27 cellular contexts compared by ENCODE assay signal in the genomic region with DNA sequence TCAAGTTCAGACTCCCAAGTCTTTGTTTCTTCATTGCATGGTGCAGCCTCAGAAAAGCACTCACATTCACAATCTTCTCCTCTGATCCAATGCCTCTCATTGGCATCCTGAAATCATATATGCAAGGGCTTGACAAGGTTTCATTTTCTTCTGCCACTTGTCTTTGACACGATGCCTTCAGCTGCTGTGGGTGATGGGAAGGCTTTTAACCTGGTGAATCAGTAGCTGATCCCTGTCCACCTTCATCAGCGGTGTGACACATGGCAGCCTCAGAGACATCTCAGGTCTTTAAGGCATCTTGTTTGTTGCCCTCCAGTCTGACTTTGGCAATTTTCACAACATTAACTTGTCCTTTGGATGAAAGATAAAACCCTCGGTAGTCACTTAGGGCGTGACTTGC.
"Had no signal": no experiment of that assay in that cellular context is flagged by ENCODE, and none has a peak within 500 bp of the region (broad histone marks: within the 10 kb centered on the region; RNA-seq: fewer than 3 reads in every experiment).

No MANE protein-coding gene starts in this region.

- H3K27ac ChIP-seq: neutrophil, parathyroid adenoma, psoas muscle, right lobe of liver, sigmoid colon, suprapubic skin, testis, tibial artery, transverse colon, upper lobe of right lung, uterus had no signal

- H3K79me2 ChIP-seq: parathyroid adenoma had no signal

- ATAC-seq: naive thymus-derived CD4-positive, alpha-beta T cell; natural killer cell; psoas muscle; right cardiac atrium; right lobe of liver; stimulated activated memory B cell treated with anti-CD40 and anti-IgM and Interleukin-4, amounts not matched to agents 10 μg/mL and 1 μg/mL and 100 μg/mL, for 72 hours; stimulated activated naive CD8-positive, alpha-beta T cell treated with anti-CD3 and anti-CD28 coated beads, Interleukin-15, amount 100 ng/mL, for 72 hours; stimulated activated naive CD8-positive, alpha-beta T cell treated with anti-CD3 and anti-CD28 coated beads, Interleukin-15, Interleukin-2, amounts not matched to agents 100 U/mL and 50 U/mL, for 24 hours; upper lobe of right lung had no signal

- DNase-seq: naive thymus-derived CD4-positive, alpha-beta T cell; natural killer cell; nucleus accumbens; posterior cingulate gyrus; psoas muscle; right cardiac atrium; right lobe of liver; sigmoid colon; small intestine; stimulated activated CD4-positive, alpha-beta T cell treated with anti-CD3 and anti-CD28 coated beads, Interleukin-15, amount 100 ng/mL, for 24 hours; stimulated activated CD4-positive, alpha-beta T cell treated with anti-CD3 and anti-CD28 coated beads, Interleukin-2, amount 100 ng/mL, for 24 hours; stimulated activated CD4-positive, alpha-beta T cell treated with anti-CD3 and anti-CD28 coated beads, Interleukin-2, amount 100 ng/mL, for 48 hours; stimulated activated CD4-positive, alpha-beta T cell treated with anti-CD3 and anti-CD28 coated beads, Interleukin-4, amount 100 ng/mL, for 24 hours; stimulated activated CD8-positive, alpha-beta memory T cell treated with anti-CD3 and anti-CD28 coated beads, Interleukin-4, amount 100 ng/mL, for 48 hours; stimulated activated naive CD4-positive, alpha-beta T cell; stimulated activated naive CD8-positive, alpha-beta T cell treated with anti-CD3 and anti-CD28 coated beads, Interleukin-15, amount 100 ng/mL, for 72 hours; stimulated activated naive CD8-positive, alpha-beta T cell treated with anti-CD3 and anti-CD28 coated beads, Interleukin-15, Interleukin-2, amounts not matched to agents 100 U/mL and 50 U/mL, for 24 hours; substantia nigra; testis; tibial artery; transverse colon; upper lobe of right lung; uterus had no signal

- H3K4me3 ChIP-seq: psoas muscle, right lobe of liver, sigmoid colon, suprapubic skin, testis, tibial artery, transverse colon, upper lobe of right lung, uterus had no signal

- H3K27me3 ChIP-seq: neutrophil, right lobe of liver, sigmoid colon, suprapubic skin, testis, tibial artery, transverse colon, upper lobe of right lung, uterus had no signal

- H3K36me3 ChIP-seq: neutrophil, right lobe of liver, sigmoid colon, suprapubic skin, tibial artery, transverse colon, upper lobe of right lung, uterus had no signal

- H3K9ac ChIP-seq: parathyroid adenoma had no signal

- H3K9me3 ChIP-seq: neutrophil, psoas muscle, right lobe of liver, sigmoid colon, suprapubic skin, testis, tibial artery, transverse colon, upper lobe of right lung, uterus had no signal

- H2AFZ ChIP-seq: parathyroid adenoma had no signal

- H3K4me1 ChIP-seq: parathyroid adenoma, psoas muscle, right lobe of liver, suprapubic skin, testis, tibial artery, transverse colon, upper lobe of right lung, uterus had no signal
